20 cellular contexts compared by ENCODE assay signal in genomic region chr2:108560241-108560811, GRCh38. TPM values are rescaled to one million over a fixed set of nuclear protein-coding genes. Genes with fewer than 3 reads are reported as not detected.
DNase-seq lines count a peak whose midpoint lies in the region; ATAC-seq and TF ChIP-seq lines count a peak whose summit lies in the region.
"Had no signal": no experiment of that assay in that cellular context is flagged by ENCODE, and none has a peak within 500 bp of the region (broad histone marks: within the 10 kb centered on the region; RNA-seq: fewer than 3 reads in every experiment).

No MANE protein-coding gene starts in this region.

- intact Hi-C loops in Right ventricle myocardium inferior (cut with DNase I) (no loop called here), cardiac septum (cut with DNase I) (no loop called here)

- H3K9me3 ChIP-seq in GM23248 (ENCODE audit: low read depth) = no peaks in the 10 kb centered on the region
- H3K9me3 ChIP-seq: BE2C had no signal

- H3K27ac ChIP-seq in temporal lobe (ENCODE audit: low read depth, low read length) (peak overlapping the region; percentile 69), GM23248 (no peak overlapping the region)
- H3K27ac ChIP-seq: skin epidermis had no signal

- no peaks in the 10 kb centered on the region for H3K27me3 ChIP-seq in GM23248 (replicated peaks; ENCODE audit: insufficient read depth)
- H3K27me3 ChIP-seq: BE2C had no signal

- DNase-seq in Right ventricle myocardium inferior (ENCODE audit: missing footprints) = no peak
- DNase-seq in cardiac septum (ENCODE audit: low spot score) = no peak
- no peak for DNase-seq in endothelial cell (ENCODE audit: low spot score)
- peak; percentile 32 for DNase-seq in midbrain (lab: John Stamatoyannopoulos, UW)
- DNase-seq in HuH-7 (ENCODE audit: low spot score) = no peak
- no peak for DNase-seq in GM23248
- DNase-seq: BE2C, COR-L47, EL, GOT3, IMR-90, NCI-H1436 treated with DMSO at 0.1 percent for 48 hours, NCI-H2171, NCI-H526 treated with DMSO at 0.1 percent for 48 hours, SHP77 treated with DMSO at 0.1 percent for 48 hours, T-helper 17 cell had no signal

- H4K20me1 ChIP-seq in GM23248 (ENCODE audit: insufficient read depth) = no peaks in the 10 kb centered on the region

- H3F3A ChIP-seq in GM23248 (ENCODE audit: insufficient read depth) = no peaks in the 10 kb centered on the region

- no peaks in the 10 kb centered on the region for H3K27me3 Mint-ChIP-seq in endothelial cell (ENCODE audit: unreplicated experiment)
- H3K27me3 Mint-ChIP-seq: T-helper 17 cell had no signal

- H3K4me2 ChIP-seq in GM23248 (ENCODE audit: unreplicated experiment) = no peak overlapping the region

- H3K4me1 ChIP-seq in GM23248 (ENCODE audit: insufficient read depth) = no peaks in the 10 kb centered on the region; the same call in 1 of the 2 replicates
- H3K4me1 ChIP-seq: BE2C had no signal

- H3K4me3 Mint-ChIP-seq in endothelial cell (ENCODE audit: unreplicated experiment) = no peak overlapping the region
- H3K4me3 Mint-ChIP-seq: T-helper 17 cell had no signal

- in situ Hi-C loops in GM23248 (cut with MboI) = no loop called here

- peak overlapping the region; percentile 76 for H3K27ac Mint-ChIP-seq in endothelial cell (ENCODE audit: unreplicated experiment)
- H3K27ac Mint-ChIP-seq: T-helper 17 cell had no signal

- H3K36me3 Mint-ChIP-seq in endothelial cell (ENCODE audit: low read depth, unreplicated experiment) = peaks cover 3% of the 10 kb centered on the region
- H3K36me3 Mint-ChIP-seq: activated naive CD4-positive, alpha-beta T cell treated with anti-CD3 and anti-CD28 coated beads, Interleukin-2, amount 50 U/mL, for 72 hours had no signal

- H3K9me3 Mint-ChIP-seq in endothelial cell (ENCODE audit: unreplicated experiment) = no peaks in the 10 kb centered on the region
- H3K9me3 Mint-ChIP-seq: activated naive CD4-positive, alpha-beta T cell treated with anti-CD3 and anti-CD28 coated beads, Interleukin-2, amount 50 U/mL, for 72 hours had no signal

- no peaks in the 10 kb centered on the region for H3K36me3 ChIP-seq in GM23248 (ENCODE audit: low read depth)
- H3K36me3 ChIP-seq: BE2C had no signal

- H3K4me3 ChIP-seq in GM23248 = no peak overlapping the region
- H3K4me3 ChIP-seq: skin epidermis had no signal

- peaks cover 16% of the 10 kb centered on the region for H3K4me1 Mint-ChIP-seq in endothelial cell (ENCODE audit: unreplicated experiment)

- TF ChIP-seq CTCF in endothelial cell (IDR thresholded peaks at IDR 0.05; ENCODE audit: unreplicated experiment) = no peak

- H3K9me2 ChIP-seq in GM23248 (ENCODE audit: insufficient read depth) = no peaks in the 10 kb centered on the region

- H3K9ac ChIP-seq in GM23248 = no peak overlapping the region

- H3K79me2 ChIP-seq in GM23248 (ENCODE audit: insufficient read depth) = peaks cover 100% of the 10 kb centered on the region

- 79 to 82% methylated on average over 6 of the region's 6 CpGs for WGBS in GM23248 (ENCODE audit: low coverage in 1 of 2, low lambda C conversion rate in 2 of 2, missing lambda C conversion rate in 2 of 2), 2 experiments

- ATAC-seq in Right ventricle myocardium inferior = peak; percentile 22
- ATAC-seq in HG02798 (IDR thresholded peaks at IDR 0.05; ENCODE audit: poor library complexity, unreplicated experiment) = no peak
- ATAC-seq: activated naive CD4-positive, alpha-beta T cell treated with anti-CD3 and anti-CD28 coated beads, Interleukin-2, amount 50 U/mL, for 72 hours; T-helper 17 cell had no signal

- H2AFZ ChIP-seq in GM23248 = no peak overlapping the region

RNA-seq across cellular contexts. Expression of gene LIMS1, which starts 26.1 kb away (rescaled TPM):
- total RNA-seq in Right ventricle myocardium inferior (84.3 TPM), cardiac septum (121 TPM), endothelial cell (ENCODE audit: unreplicated experiment) (144 TPM), temporal lobe (9.1 TPM)
- total RNA-seq in GM23248 (2014; rRNA removed; shearing (Covaris generic)) = 122 and 131 TPM in 2 replicates
- 81.3 and 82.0 TPM in 2 replicates for polyA plus RNA-seq in GM23248 (2016; fragmentation: Nextera tagmentation; extraction: Ambion mirVana)
